In the genomic region with DNA sequence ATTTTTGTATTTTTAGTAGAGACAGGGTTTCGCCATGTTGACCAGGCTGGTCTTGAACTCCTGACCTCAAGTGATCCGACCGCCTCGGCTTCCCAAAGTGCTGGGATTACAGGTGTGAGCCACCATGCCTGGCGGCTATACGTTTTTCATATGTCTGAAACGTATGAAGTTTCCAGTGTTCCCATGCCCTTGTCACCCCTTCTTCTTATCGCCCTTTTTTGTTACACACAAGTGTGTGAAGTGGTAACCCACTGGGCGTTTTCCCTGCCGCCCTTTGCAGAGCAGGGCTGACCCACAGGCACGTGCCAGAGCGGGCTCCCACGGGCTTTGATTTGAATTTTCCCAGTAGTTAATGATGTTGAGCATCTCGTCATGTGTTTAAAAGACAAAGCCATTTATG, we compare ENCODE assay signal across 15 cellular contexts. TPM values are rescaled to one million over a fixed set of nuclear protein-coding genes. Genes with fewer than 3 reads are reported as not detected.
DNase-seq lines count a peak whose midpoint lies in the region; ATAC-seq and TF ChIP-seq lines count a peak whose summit lies in the region.
"Had no signal": no experiment of that assay in that cellular context is flagged by ENCODE, and none has a peak within 500 bp of the region (broad histone marks: within the 10 kb centered on the region; RNA-seq: fewer than 3 reads in every experiment).

No MANE protein-coding gene starts in this region.

- intact Hi-C loops in posterior vena cava (cut with DNase I) = loop anchor here in 1 of 2 donors (5.0 kb wide), 1 partner anchor 35 kb away; no protein-coding TSS in a partner anchor

- TF ChIP-seq POLR2A in NB4 (IDR thresholded peaks at IDR 0.05; ENCODE audit: extremely low read depth, insufficient read length) = no peak

- H3K27me3 Mint-ChIP-seq in activated CD8-positive, alpha-beta memory T cell treated with anti-CD3 and anti-CD28 coated beads, Interleukin-2, amount 10 ng/mL, durations not matched to agents 7 days and 5 days = peaks cover 9% of the 10 kb centered on the region
- H3K27me3 Mint-ChIP-seq in T-cell = peaks cover 4 to 9% of the 10 kb centered on the region in 2 donors

- H3K4me1 Mint-ChIP-seq in activated CD8-positive, alpha-beta memory T cell treated with anti-CD3 and anti-CD28 coated beads, Interleukin-2, amount 10 ng/mL, durations not matched to agents 7 days and 5 days = peaks cover 16% of the 10 kb centered on the region
- H3K4me1 Mint-ChIP-seq in T-cell = peaks cover 14 to 18% (median 17%) of the 10 kb centered on the region in 3 donors

- no peak overlapping the region for H3K4me3 ChIP-seq in NB4 (ENCODE audit: low read depth, low read length)
- H3K4me3 ChIP-seq: HAP-1 had no signal

- H3K9me3 Mint-ChIP-seq in activated CD8-positive, alpha-beta memory T cell treated with anti-CD3 and anti-CD28 coated beads, Interleukin-2, amount 10 ng/mL, durations not matched to agents 7 days and 5 days (ENCODE audit: low read depth) = peaks cover 9% of the 10 kb centered on the region
- peaks cover 8 to 9% (median 8%) of the 10 kb centered on the region in 3 donors for H3K9me3 Mint-ChIP-seq in T-cell

- H3K27ac Mint-ChIP-seq in activated CD8-positive, alpha-beta memory T cell treated with anti-CD3 and anti-CD28 coated beads, Interleukin-2, amount 10 ng/mL, durations not matched to agents 7 days and 5 days = no peak overlapping the region
- H3K27ac Mint-ChIP-seq in T-cell = no peak overlapping the region

- no peak for ATAC-seq in activated CD8-positive, alpha-beta memory T cell treated with anti-CD3 and anti-CD28 coated beads, Interleukin-2, amount 10 ng/mL, durations not matched to agents 7 days and 5 days
- no peak for ATAC-seq in T-cell (replicated peaks in 1 of 4)

- no peak for TF ChIP-seq CTCF in NB4 (IDR thresholded peaks at IDR 0.05; ENCODE audit: low read depth, low read length)

- POLR2A ChIA-PET in T-cell (lab: Charles Lee) = no interaction called here

- DNase-seq in activated CD8-positive, alpha-beta memory T cell treated with anti-CD3 and anti-CD28 coated beads, Interleukin-2, amount 50 U/mL, for 4 hours = peak; percentile 14
- no peak for DNase-seq in activated CD8-positive, alpha-beta memory T cell treated with anti-CD3 and anti-CD28 coated beads, Interleukin-2, amount 10 ng/mL, durations not matched to agents 7 days and 5 days
- DNase-seq in NB4 (ENCODE audit: low read depth) (peak; percentile 1), ecto neural progenitor cell (ENCODE audit: low spot score) (peak; percentile 27), posterior vena cava (ENCODE audit: low spot score) (peak; percentile 37), NCI-H2196 (lab: John Stamatoyannopoulos, UW; ENCODE audit: unreplicated experiment) (no peak), T-cell (no peak)
- DNase-seq: ACHN; CD4-positive, CD25-positive, alpha-beta regulatory T cell; IMR-90; Kasumi-1; NCI-H1417 treated with DMSO at 0.1 percent for 48 hours; NCI-H2029 treated with DMSO at 0.1 percent for 48 hours; NCI-H524 had no signal

- H3K36me3 Mint-ChIP-seq in activated CD8-positive, alpha-beta memory T cell treated with anti-CD3 and anti-CD28 coated beads, Interleukin-2, amount 10 ng/mL, durations not matched to agents 7 days and 5 days = peaks cover 10% of the 10 kb centered on the region
- peaks cover 9% of the 10 kb centered on the region for H3K36me3 Mint-ChIP-seq in T-cell

- no peak overlapping the region for H3K4me3 Mint-ChIP-seq in activated CD8-positive, alpha-beta memory T cell treated with anti-CD3 and anti-CD28 coated beads, Interleukin-2, amount 10 ng/mL, durations not matched to agents 7 days and 5 days
- H3K4me3 Mint-ChIP-seq in T-cell = no peak overlapping the region
- H3K4me3 Mint-ChIP-seq: CD4-positive, CD25-positive, alpha-beta regulatory T cell had no signal

- CTCF ChIA-PET in activated CD8-positive, alpha-beta memory T cell treated with anti-CD3 and anti-CD28 coated beads, Interleukin-2, amount 10 ng/mL, durations not matched to agents 7 days and 5 days (lab: Charles Lee) = no interaction called here
- CTCF ChIA-PET in T-cell (lab: Charles Lee) = no interaction called here

RNA-seq across cellular contexts. Expression of gene PIM3, which starts 17.0 kb away (rescaled TPM):
- total RNA-seq in activated CD8-positive, alpha-beta memory T cell treated with anti-CD3 and anti-CD28 coated beads, Interleukin-2, amount 10 ng/mL, durations not matched to agents 7 days and 5 days = 10 to 100 TPM; 53.4 to 79.7 TPM
- total RNA-seq in posterior vena cava (10 to 100 TPM; 29.9 to 37.2 TPM), T-cell (100 to 1,000 TPM in 2 of 5 donors, 10 to 100 TPM in 3; 61.5 to 167 (median 65.0) TPM)

RNA-seq across cellular contexts. Expression of gene IL17REL, which starts 35.0 kb away (rescaled TPM):
- under 1 TPM in 1 of 2 experiments, not detected in 1; 0.05 TPM for total RNA-seq in activated CD8-positive, alpha-beta memory T cell treated with anti-CD3 and anti-CD28 coated beads, Interleukin-2, amount 10 ng/mL, durations not matched to agents 7 days and 5 days
- total RNA-seq in posterior vena cava (not detected), T-cell (under 1 TPM in 1 of 5 donors, not detected in 4; 0.10 TPM)
- total RNA-seq: IMR-90 had no signal

RNA-seq across cellular contexts. Expression of gene CRELD2, which starts 59.1 kb away (rescaled TPM):
- 10 to 100 TPM; 43.9 to 51.2 TPM for total RNA-seq in activated CD8-positive, alpha-beta memory T cell treated with anti-CD3 and anti-CD28 coated beads, Interleukin-2, amount 10 ng/mL, durations not matched to agents 7 days and 5 days
- total RNA-seq in posterior vena cava (10 to 100 TPM; 27.5 to 45.4 TPM), T-cell (10 to 100 TPM; 28.2 to 42.7 (median 39.6) TPM)

RNA-seq across cellular contexts. Expression of gene ALG12, which starts 59.3 kb away (rescaled TPM):
- 10 to 100 TPM; 16.8 to 18.8 TPM for total RNA-seq in activated CD8-positive, alpha-beta memory T cell treated with anti-CD3 and anti-CD28 coated beads, Interleukin-2, amount 10 ng/mL, durations not matched to agents 7 days and 5 days
- total RNA-seq in posterior vena cava (10 to 100 TPM in 1 of 2 donors, 1 to 10 TPM in 1; 8.9 to 11.7 TPM), T-cell (10 to 100 TPM; 15.7 to 22.1 (median 15.9) TPM)

Comparison
In these comparisons a context has a peak if more than half of its experiments do, and no peak if none do; other contexts are left out.
1. DNase-seq: peak in activated CD8-positive, alpha-beta memory T cell treated with anti-CD3 and anti-CD28 coated beads, Interleukin-2, amount 50 U/mL, for 4 hours (single experiment), NB4 (single experiment), ecto neural progenitor cell (single experiment) and posterior vena cava (single experiment); none in activated CD8-positive, alpha-beta memory T cell treated with anti-CD3 and anti-CD28 coated beads, Interleukin-2, amount 10 ng/mL, durations not matched to agents 7 days and 5 days (single experiment), NCI-H2196 (single experiment) and T-cell (0 of 34).